8 cellular contexts compared by ENCODE assay signal in genomic region chr9:2623046-2623865, GRCh38. TPM values are rescaled to one million over a fixed set of nuclear protein-coding genes. Genes with fewer than 3 reads are reported as not detected.
DNase-seq lines count a peak whose midpoint lies in the region; ATAC-seq and TF ChIP-seq lines count a peak whose summit lies in the region.

No MANE protein-coding gene starts in this region.

- no peaks in the 10 kb centered on the region for H3K9me3 Mint-ChIP-seq in stimulated activated naive CD8-positive, alpha-beta T cell treated with anti-CD3 and anti-CD28 coated beads, Interleukin-15, Interleukin-2, amounts not matched to agents 100 ng/mL and 50 ng/mL, for 24 hours

- H3K27me3 Mint-ChIP-seq in stimulated activated naive CD8-positive, alpha-beta T cell treated with anti-CD3 and anti-CD28 coated beads, Interleukin-15, Interleukin-2, amounts not matched to agents 100 ng/mL and 50 ng/mL, for 24 hours, result peaks cover 68% of the 10 kb centered on the region

- DNase-seq in DND-41 (peak; percentile 36), SHP77 treated with DMSO at 0.1 percent for 48 hours (lab: John Stamatoyannopoulos, UW) (peak; percentile 22), right lobe of liver (peak; percentile 51 to 84 (median 70)), NCI-H1048 (lab: John Stamatoyannopoulos, UW) (no peak)
- DNase-seq in effector memory CD4-positive, alpha-beta T cell, result no peak
- DNase-seq in activated CD4-positive, CD25-positive, alpha-beta regulatory T cell treated with anti-CD3 and anti-CD28 coated beads, Interleukin-2, amount 50 U/mL, for 72 hours, result no peak

- no peak overlapping the region for H3K27ac Mint-ChIP-seq in stimulated activated naive CD8-positive, alpha-beta T cell treated with anti-CD3 and anti-CD28 coated beads, Interleukin-15, Interleukin-2, amounts not matched to agents 100 ng/mL and 50 ng/mL, for 24 hours

- peaks cover 52% of the 10 kb centered on the region for H4K20me1 ChIP-seq in DND-41 (ENCODE audit: insufficient read depth, low read length)

- H3K27me3 ChIP-seq in DND-41 (ENCODE audit: insufficient read depth, low read length, poor library complexity), result no peaks in the 10 kb centered on the region
- H3K27me3 ChIP-seq in effector memory CD4-positive, alpha-beta T cell (replicated peaks; ENCODE audit: control insufficient read depth, insufficient read depth, low read length, poor library complexity, severe bottlenecking), result peaks cover 12% of the 10 kb centered on the region
- no peaks in the 10 kb centered on the region for H3K27me3 ChIP-seq in right lobe of liver

- peak overlapping the region; percentile 88 for H3K9ac ChIP-seq in DND-41 (ENCODE audit: low read depth, low read length)

- peaks cover 62% of the 10 kb centered on the region for H3K79me2 ChIP-seq in DND-41 (ENCODE audit: insufficient read depth, low read length)

- intact Hi-C loops in right lobe of liver (cut with DNase I), result no loop called here

- H3K4me3 ChIP-seq in DND-41 (ENCODE audit: low read depth in 1 of 2, low read length in 2 of 2), result peak overlapping the region; percentile 76 to 93
- H3K4me3 ChIP-seq in effector memory CD4-positive, alpha-beta T cell (ENCODE audit: insufficient read depth, low read depth, low read length, poor library complexity, severe bottlenecking), result peak overlapping the region; percentile 61
- H3K4me3 ChIP-seq in right lobe of liver, result peak overlapping the region; percentile 47 to 60 (median 48)

- no peaks in the 10 kb centered on the region for H3K36me3 Mint-ChIP-seq in stimulated activated naive CD8-positive, alpha-beta T cell treated with anti-CD3 and anti-CD28 coated beads, Interleukin-15, Interleukin-2, amounts not matched to agents 100 ng/mL and 50 ng/mL, for 24 hours (ENCODE audit: low read depth)

- peak overlapping the region; percentile 85 for H3K4me2 ChIP-seq in DND-41 (ENCODE audit: insufficient read depth, low read length)

- peaks cover 9% of the 10 kb centered on the region for H3K4me1 Mint-ChIP-seq in stimulated activated naive CD8-positive, alpha-beta T cell treated with anti-CD3 and anti-CD28 coated beads, Interleukin-15, Interleukin-2, amounts not matched to agents 100 ng/mL and 50 ng/mL, for 24 hours (ENCODE audit: low read depth)

- peak overlapping the region; percentile 74 for H2AFZ ChIP-seq in DND-41 (ENCODE audit: low read depth, low read length)

- H3K4me1 ChIP-seq in DND-41 (ENCODE audit: insufficient read depth, low read length) (peaks cover 49% of the 10 kb centered on the region), right lobe of liver (peaks cover 0 to 17% (median 0%) of the 10 kb centered on the region in 4 donors)
- H3K4me1 ChIP-seq in effector memory CD4-positive, alpha-beta T cell (ENCODE audit: control insufficient read depth, insufficient read depth, low read length, poor library complexity, severe bottlenecking), result peaks cover 16% of the 10 kb centered on the region

- H3K27ac ChIP-seq in DND-41 (ENCODE audit: low read length) (peak overlapping the region; percentile 90), right lobe of liver (peak overlapping the region in 2 of 3 donors; percentile 58 to 77)
- no peak overlapping the region for H3K27ac ChIP-seq in effector memory CD4-positive, alpha-beta T cell (ENCODE audit: insufficient read depth, low read length, poor library complexity, severe bottlenecking)

- peaks cover 10% of the 10 kb centered on the region for H3K36me3 ChIP-seq in DND-41 (ENCODE audit: insufficient read depth, low read length)
- H3K36me3 ChIP-seq in effector memory CD4-positive, alpha-beta T cell (ENCODE audit: control insufficient read depth, insufficient read depth, low read length), result no peaks in the 10 kb centered on the region
- no peaks in the 10 kb centered on the region for H3K36me3 ChIP-seq in right lobe of liver

- H3K4me3 Mint-ChIP-seq in stimulated activated naive CD8-positive, alpha-beta T cell treated with anti-CD3 and anti-CD28 coated beads, Interleukin-15, Interleukin-2, amounts not matched to agents 100 ng/mL and 50 ng/mL, for 24 hours, result peak overlapping the region; percentile 88

- WGBS in right lobe of liver (ENCODE audit: insufficient coverage, low coverage, low lambda C conversion rate, missing lambda C conversion rate), result 11% methylated on average over 24 of the region's 46 CpGs

- TF ChIP-seq POLR2A in right lobe of liver (IDR thresholded peaks at IDR 0.05), result no peak

- peak; percentile 4; the same call in 2 of the 3 replicates for ATAC-seq in DND-41 (ENCODE audit: insufficient read depth, low read depth)
- peak; percentile 1 for ATAC-seq in HG02884 (IDR thresholded peaks at IDR 0.05; ENCODE audit: unreplicated experiment)
- ATAC-seq in right lobe of liver, result peak; percentile 61 to 79 (median 66)

- no peaks in the 10 kb centered on the region for H3K9me3 ChIP-seq in DND-41 (ENCODE audit: insufficient read depth, low read length, severe bottlenecking)
- no peaks in the 10 kb centered on the region for H3K9me3 ChIP-seq in effector memory CD4-positive, alpha-beta T cell (ENCODE audit: control insufficient read depth, low read length)
- H3K9me3 ChIP-seq in right lobe of liver, result no peaks in the 10 kb centered on the region

- TF ChIP-seq CTCF in DND-41 (IDR thresholded peaks at IDR 0.05; ENCODE audit: borderline replicate concordance, extremely low read depth, low read length, poor library complexity, severe bottlenecking) (no peak), right lobe of liver (IDR thresholded peaks at IDR 0.05) (no peak)

RNA-seq across cellular contexts. Expression of gene VLDLR, which starts 1.7 kb away (rescaled TPM):
- 10 to 100 TPM in 1 of 6 experiments, 1 to 10 TPM in 4, under 1 TPM in 1; 0.72 to 12.9 (median 3.5) TPM for total RNA-seq in right lobe of liver

Comparison
In these comparisons a context has a peak if more than half of its experiments do, and no peak if none do; other contexts are left out.
1. ATAC-seq: peak in every context shown above with its lines; median percentile 66 in right lobe of liver; 4 in DND-41; 1 in HG02884.
2. DNase-seq: peak in DND-41 (single experiment), SHP77 treated with DMSO at 0.1 percent for 48 hours (single experiment) and right lobe of liver (3 of 3); none in effector memory CD4-positive, alpha-beta T cell (0 of 3), activated CD4-positive, CD25-positive, alpha-beta regulatory T cell treated with anti-CD3 and anti-CD28 coated beads, Interleukin-2, amount 50 U/mL, for 72 hours (single experiment) and NCI-H1048 (single experiment).
3. Peak in every context shown above with its lines, with median percentiles within 50 percentile points of each other: H3K4me3 ChIP-seq.